Comparison of ENCODE assay signal across 10 cellular contexts in genomic region chr12:92133166-92133565, GRCh38. TPM values are rescaled to one million over a fixed set of nuclear protein-coding genes. Genes with fewer than 3 reads are reported as not detected.
DNase-seq lines count a peak whose midpoint lies in the region; ATAC-seq and TF ChIP-seq lines count a peak whose summit lies in the region.
"Had no signal": no experiment of that assay in that cellular context is flagged by ENCODE, and none has a peak within 500 bp of the region (broad histone marks: within the 10 kb centered on the region; RNA-seq: fewer than 3 reads in every experiment).

No MANE protein-coding gene starts in this region.

- H3K4me1 ChIP-seq in heart left ventricle (peaks cover 6 to 80% (median 69%) of the 10 kb centered on the region in 12 donors), gastroesophageal sphincter (peaks cover 25 to 81% (median 28%) of the 10 kb centered on the region in 3 donors)

- H3K36me3 Mint-ChIP-seq in activated CD4-positive, alpha-beta T cell treated with anti-CD3 and anti-CD28 coated beads, Interleukin-2, amount 10 ng/mL, durations not matched to agents 24 days and 14 days (ENCODE audit: low read depth), result peaks cover 53% of the 10 kb centered on the region

- TF ChIP-seq POLR2A in heart left ventricle (IDR thresholded peaks at IDR 0.05), result no peak
- no peak for TF ChIP-seq POLR2A in gastroesophageal sphincter (IDR thresholded peaks at IDR 0.05)

- peaks cover 99% of the 10 kb centered on the region for H3K79me2 ChIP-seq in SU-DHL-6 (ENCODE audit: insufficient read depth, low read length)

- no peaks in the 10 kb centered on the region for H3K27me3 ChIP-seq in SU-DHL-6 (ENCODE audit: low read length)
- no peaks in the 10 kb centered on the region for H3K27me3 ChIP-seq in heart left ventricle
- no peaks in the 10 kb centered on the region for H3K27me3 ChIP-seq in gastroesophageal sphincter
- H3K27me3 ChIP-seq: esophagus squamous epithelium had no signal

- no peaks in the 10 kb centered on the region for H3F3A ChIP-seq in SU-DHL-6 (ENCODE audit: insufficient read depth)

- peaks cover 36% of the 10 kb centered on the region; the same call in 1 of the 2 replicates for H4K20me1 ChIP-seq in SU-DHL-6 (ENCODE audit: low read depth, low read length)

- peak overlapping the region; percentile 99 for H3K4me3 Mint-ChIP-seq in activated CD4-positive, alpha-beta T cell treated with anti-CD3 and anti-CD28 coated beads, Interleukin-2, amount 10 ng/mL, durations not matched to agents 24 days and 14 days
- H3K4me3 Mint-ChIP-seq in stimulated activated naive CD8-positive, alpha-beta T cell treated with anti-CD3 and anti-CD28 coated beads, Interleukin-15, amount 100 ng/mL, for 72 hours, result peak overlapping the region; percentile 97 to 98

- DNase-seq in activated CD4-positive, alpha-beta T cell treated with anti-CD3 and anti-CD28 coated beads, Interleukin-2, amount 10 ng/mL, durations not matched to agents 24 days and 14 days, result peak; percentile 64
- no peak for DNase-seq in activated CD4-positive, alpha-beta T cell treated with anti-CD3 and anti-CD28 coated beads for 4 hours
- no peak for DNase-seq in heart left ventricle
- DNase-seq in stimulated activated naive CD8-positive, alpha-beta T cell treated with anti-CD3 and anti-CD28 coated beads, Interleukin-15, amount 100 ng/mL, for 72 hours, result no peak
- DNase-seq in NCI-H146 treated with DMSO at 0.1 percent for 48 hours (lab: John Stamatoyannopoulos, UW; ENCODE audit: unreplicated experiment), result no peak
- no peak for DNase-seq in NCI-H446 (lab: John Stamatoyannopoulos, UW)
- DNase-seq: esophagus squamous epithelium, KBM-7 had no signal

- H3K27ac Mint-ChIP-seq in activated CD4-positive, alpha-beta T cell treated with anti-CD3 and anti-CD28 coated beads, Interleukin-2, amount 10 ng/mL, durations not matched to agents 24 days and 14 days, result peak overlapping the region; percentile 86
- peak overlapping the region in 1 of 2 donors; percentile 99 for H3K27ac Mint-ChIP-seq in stimulated activated naive CD8-positive, alpha-beta T cell treated with anti-CD3 and anti-CD28 coated beads, Interleukin-15, amount 100 ng/mL, for 72 hours

- peak overlapping the region; percentile 11 for H3K4me2 ChIP-seq in SU-DHL-6 (ENCODE audit: low read depth, low read length, poor library complexity, severe bottlenecking)

- H3K4me1 Mint-ChIP-seq in activated CD4-positive, alpha-beta T cell treated with anti-CD3 and anti-CD28 coated beads, Interleukin-2, amount 10 ng/mL, durations not matched to agents 24 days and 14 days, result peaks cover 82% of the 10 kb centered on the region
- peaks cover 93% of the 10 kb centered on the region for H3K4me1 Mint-ChIP-seq in stimulated activated naive CD8-positive, alpha-beta T cell treated with anti-CD3 and anti-CD28 coated beads, Interleukin-15, amount 100 ng/mL, for 72 hours

- WGBS in heart left ventricle, 4 donors, result 0 to 2% (median 0%) methylated on average over 1 of the region's 1 CpG; no CpG with 5 or more reads in 1 of the 4 donors
- 0% methylated on average over 1 of the region's 1 CpG; no CpG with 5 or more reads in 1 of the 2 donors for WGBS in gastroesophageal sphincter (ENCODE audit: low coverage in 1 of 2), 2 donors

- ATAC-seq in heart left ventricle, result peak; percentile 79 to 88 (median 82)
- no peak for ATAC-seq in stimulated activated naive CD8-positive, alpha-beta T cell treated with anti-CD3 and anti-CD28 coated beads, Interleukin-15, amount 100 ng/mL, for 72 hours
- ATAC-seq in gastroesophageal sphincter, result no peak

- no peak overlapping the region for H3K9ac ChIP-seq in SU-DHL-6 (ENCODE audit: low read length)

- H3K9me3 Mint-ChIP-seq in activated CD4-positive, alpha-beta T cell treated with anti-CD3 and anti-CD28 coated beads, Interleukin-2, amount 10 ng/mL, durations not matched to agents 24 days and 14 days, result no peaks in the 10 kb centered on the region
- H3K9me3 Mint-ChIP-seq in stimulated activated naive CD8-positive, alpha-beta T cell treated with anti-CD3 and anti-CD28 coated beads, Interleukin-15, amount 100 ng/mL, for 72 hours, result no peaks in the 10 kb centered on the region

- intact Hi-C loops in activated CD4-positive, alpha-beta T cell treated with anti-CD3 and anti-CD28 coated beads, Interleukin-2, amount 10 ng/mL, durations not matched to agents 24 days and 14 days (cut with micrococcal nuclease), result loop anchor here (5.0 kb wide), 3 partner anchors 256 to 794 kb away; partner anchors contain the start of gene EEA1
- intact Hi-C loops in heart left ventricle (cut with DNase I), result loop anchor here in 8 of 10 donors (5.0 to 10.0 kb wide), 7 partner anchors 51 to 528 kb away; no protein-coding TSS in a partner anchor

- H3K9me3 ChIP-seq in SU-DHL-6 (ENCODE audit: insufficient read depth, low read length) (no peaks in the 10 kb centered on the region), heart left ventricle (no peaks in the 10 kb centered on the region), gastroesophageal sphincter (no peaks in the 10 kb centered on the region)
- H3K9me3 ChIP-seq: esophagus squamous epithelium had no signal

- TF ChIP-seq CTCF in SU-DHL-6 (IDR thresholded peaks at IDR 0.05; ENCODE audit: insufficient read depth, low read length, poor library complexity, severe bottlenecking), result no peak
- TF ChIP-seq CTCF in heart left ventricle (IDR thresholded peaks at IDR 0.05), result no peak
- TF ChIP-seq CTCF in gastroesophageal sphincter (IDR thresholded peaks at IDR 0.05), result no peak

- H3K27ac ChIP-seq in SU-DHL-6 (ENCODE audit: low read depth, low read length), result no peak overlapping the region
- H3K27ac ChIP-seq in heart left ventricle, result peak overlapping the region; percentile 49 to 99 (median 60)
- peak overlapping the region in 1 of 4 donors; percentile 15 for H3K27ac ChIP-seq in gastroesophageal sphincter

- no peaks in the 10 kb centered on the region for H3K27me3 Mint-ChIP-seq in activated CD4-positive, alpha-beta T cell treated with anti-CD3 and anti-CD28 coated beads, Interleukin-2, amount 10 ng/mL, durations not matched to agents 24 days and 14 days
- H3K27me3 Mint-ChIP-seq in stimulated activated naive CD8-positive, alpha-beta T cell treated with anti-CD3 and anti-CD28 coated beads, Interleukin-15, amount 100 ng/mL, for 72 hours, result no peaks in the 10 kb centered on the region

- no peaks in the 10 kb centered on the region for H3K36me3 ChIP-seq in SU-DHL-6 (ENCODE audit: low read length)
- H3K36me3 ChIP-seq in heart left ventricle, result no peaks in the 10 kb centered on the region
- H3K36me3 ChIP-seq in gastroesophageal sphincter, result peaks cover 0 to 9% of the 10 kb centered on the region in 2 donors

- no peaks in the 10 kb centered on the region for H3K9me2 ChIP-seq in SU-DHL-6 (replicated peaks; ENCODE audit: insufficient read depth, low read length)

- H2AFZ ChIP-seq in SU-DHL-6 (ENCODE audit: low read depth, low read length, severe bottlenecking), result no peak overlapping the region

- H3K4me3 ChIP-seq in SU-DHL-6 (ENCODE audit: insufficient read depth, low read length, poor library complexity, severe bottlenecking) (no peak overlapping the region), heart left ventricle (peak overlapping the region in 2 of 12 donors; percentile 8 to 82), gastroesophageal sphincter (no peak overlapping the region)

- no peak for TF ChIP-seq EP300 in gastroesophageal sphincter (IDR thresholded peaks at IDR 0.05)

RNA-seq across cellular contexts. Expression of gene BTG1, which starts 12.5 kb away (rescaled TPM):
- 84.2 and 90.8 TPM in 2 replicates for total RNA-seq in activated CD4-positive, alpha-beta T cell treated with anti-CD3 and anti-CD28 coated beads, Interleukin-2, amount 10 ng/mL, durations not matched to agents 24 days and 14 days
- total RNA-seq in heart left ventricle (100 to 1,000 TPM in 1 of 9 donors, 10 to 100 TPM in 8; 20.5 to 120 (median 58.3) TPM), gastroesophageal sphincter (10 to 100 TPM; 33.7 to 46.1 (median 42.7) TPM)
- 10 to 100 TPM; 23.5 to 25.1 TPM for polyA plus RNA-seq in heart left ventricle

Comparison
In these comparisons a context has a peak if more than half of its experiments do, and no peak if none do; other contexts are left out.
1. ATAC-seq: peak in heart left ventricle (4 of 4); none in stimulated activated naive CD8-positive, alpha-beta T cell treated with anti-CD3 and anti-CD28 coated beads, Interleukin-15, amount 100 ng/mL, for 72 hours (single experiment) and gastroesophageal sphincter (single experiment).